17 cellular contexts compared by ENCODE assay signal in genomic region chr22:33054276-33054675, GRCh38. TPM values are rescaled to one million over a fixed set of nuclear protein-coding genes. Genes with fewer than 3 reads are reported as not detected.
"Had no signal": no experiment of that assay in that cellular context is flagged by ENCODE, and none has a peak within 500 bp of the region (broad histone marks: within the 10 kb centered on the region; RNA-seq: fewer than 3 reads in every experiment).

No MANE protein-coding gene starts in this region.

- H3K4me1 ChIP-seq: adrenal gland, gastrocnemius medialis had no signal

- DNase-seq: activated CD4-positive, alpha-beta T cell treated with anti-CD3 and anti-CD28 coated beads for 1 hour; activated CD8-positive, alpha-beta T cell treated with anti-CD3 and anti-CD28 coated beads for 36 hours; activated effector memory CD4-positive, alpha-beta T cell treated with Interleukin-2 at 50 U/mL for 16 hours; activated T-cell treated with anti-CD3 and anti-CD28 coated beads, Interleukin-2, amount 50 U/mL, for 4 hours; adrenal gland; erythroblast; gastrocnemius medialis; kidney glomerular epithelial cell; left ventricle myocardium superior; mesenchymal stem cell; stimulated activated CD4-positive, alpha-beta T cell treated with anti-CD3 and anti-CD28 coated beads, Interleukin-15, amount 100 ng/mL, for 24 hours; stimulated activated CD4-positive, alpha-beta T cell treated with anti-CD3 and anti-CD28 coated beads, Interleukin-4, amount 100 ng/mL, for 24 hours; stimulated activated naive CD8-positive, alpha-beta T cell treated with anti-CD3 and anti-CD28 coated beads, Interleukin-15, Interleukin-2, amounts not matched to agents 100 U/mL and 50 U/mL, for 24 hours; transverse colon had no signal

- H3K36me3 ChIP-seq: adrenal gland, cardiac muscle cell, gastrocnemius medialis, right atrium auricular region, transverse colon had no signal

- H3K9me3 ChIP-seq: adrenal gland, gastrocnemius medialis, right atrium auricular region, transverse colon had no signal

- H3K27ac ChIP-seq: adrenal gland, cardiac muscle cell, gastrocnemius medialis, right atrium auricular region, skin epidermis, transverse colon had no signal

- H3K4me3 ChIP-seq: adrenal gland, cardiac muscle cell, gastrocnemius medialis, right atrium auricular region, skin epidermis, transverse colon had no signal

- ATAC-seq: activated CD8-positive, alpha-beta T cell treated with anti-CD3 and anti-CD28 coated beads for 36 hours; activated T-cell treated with anti-CD3 and anti-CD28 coated beads, Interleukin-2, amount 50 U/mL, for 4 hours; gastrocnemius medialis; left ventricle myocardium superior; stimulated activated naive CD8-positive, alpha-beta T cell treated with anti-CD3 and anti-CD28 coated beads, Interleukin-15, Interleukin-2, amounts not matched to agents 100 U/mL and 50 U/mL, for 24 hours had no signal

RNA-seq across cellular contexts. Expression of gene SYN3, which starts 3.9 kb away (rescaled TPM):
- total RNA-seq: activated CD8-positive, alpha-beta T cell treated with anti-CD3 and anti-CD28 coated beads for 36 hours; activated T-cell treated with anti-CD3 and anti-CD28 coated beads, Interleukin-2, amount 50 U/mL, for 4 hours; left ventricle myocardium superior had no signal
